Comparison of ENCODE assay signal across 19 cellular contexts in genomic region chr1:94644371-94644770, GRCh38.
DNase-seq lines count a peak whose midpoint lies in the region; ATAC-seq and TF ChIP-seq lines count a peak whose summit lies in the region.
"Had no signal": no experiment of that assay in that cellular context is flagged by ENCODE, and none has a peak within 500 bp of the region (broad histone marks: within the 10 kb centered on the region; RNA-seq: fewer than 3 reads in every experiment).

No MANE protein-coding gene starts in this region.

- no peaks in the 10 kb centered on the region for H3K79me2 ChIP-seq in smooth muscle cell (ENCODE audit: low read depth)

- intact Hi-C loops in mucosa of descending colon (cut with DNase I, micrococcal nuclease), result no loop called here

- no peaks in the 10 kb centered on the region for H3K27me3 ChIP-seq in RWPE2 (ENCODE audit: insufficient read depth, poor library complexity, severe bottlenecking)
- H3K27me3 ChIP-seq in smooth muscle cell (ENCODE audit: low read depth), result no peaks in the 10 kb centered on the region
- H3K27me3 ChIP-seq: BLaER1 had no signal

- peak overlapping the region; percentile 45 for H2AFZ ChIP-seq in smooth muscle cell (ENCODE audit: low read depth)

- H3K9me3 ChIP-seq in RWPE2 (ENCODE audit: severe bottlenecking) (no peaks in the 10 kb centered on the region), mucosa of descending colon (no peaks in the 10 kb centered on the region), smooth muscle cell (replicated peaks; ENCODE audit: low read depth) (no peaks in the 10 kb centered on the region)
- H3K9me3 ChIP-seq: BLaER1 had no signal

- no peak overlapping the region for H3K4me2 ChIP-seq in smooth muscle cell
- H3K4me2 ChIP-seq: BLaER1 had no signal

- no peaks in the 10 kb centered on the region for H4K20me1 ChIP-seq in smooth muscle cell (ENCODE audit: low read depth)
- H4K20me1 ChIP-seq: BLaER1 had no signal

- H3K36me3 ChIP-seq in RWPE2 (ENCODE audit: low read depth) (no peaks in the 10 kb centered on the region), mucosa of descending colon (ENCODE audit: low read depth) (no peaks in the 10 kb centered on the region), smooth muscle cell (ENCODE audit: low read depth) (no peaks in the 10 kb centered on the region)
- H3K36me3 ChIP-seq: BLaER1 had no signal

- peaks cover 5% of the 10 kb centered on the region for H3F3A ChIP-seq in smooth muscle cell (ENCODE audit: low read depth)

- H3K4me3 ChIP-seq in RWPE2 (ENCODE audit: severe bottlenecking) (no peak overlapping the region), mucosa of descending colon (no peak overlapping the region), smooth muscle cell (no peak overlapping the region)
- H3K4me3 ChIP-seq: BLaER1 had no signal

- H3K4me1 ChIP-seq in RWPE2 (ENCODE audit: insufficient read depth, poor library complexity, severe bottlenecking) (peaks cover 53% of the 10 kb centered on the region), mucosa of descending colon (ENCODE audit: low read depth) (no peaks in the 10 kb centered on the region), smooth muscle cell (ENCODE audit: low read depth) (peaks cover 9% of the 10 kb centered on the region)
- H3K4me1 ChIP-seq: BLaER1 had no signal

- no peak for ATAC-seq in RWPE2 (ENCODE audit: low read depth)
- ATAC-seq in mucosa of descending colon, result peak; percentile 40
- no peak for ATAC-seq in HG03039 (IDR thresholded peaks at IDR 0.05; ENCODE audit: unreplicated experiment)
- ATAC-seq: HCT116, HepG2 had no signal

- H3K9ac ChIP-seq in smooth muscle cell (ENCODE audit: low read depth), result no peak overlapping the region
- H3K9ac ChIP-seq: BLaER1 had no signal

- peak overlapping the region; percentile 100 for H3K27ac ChIP-seq in RWPE2 (ENCODE audit: poor library complexity, severe bottlenecking)
- peak overlapping the region; percentile 99 for H3K27ac ChIP-seq in epithelial cell of prostate
- H3K27ac ChIP-seq in smooth muscle cell (ENCODE audit: low read depth), result peak overlapping the region; percentile 6
- H3K27ac ChIP-seq: BLaER1 had no signal

- DNase-seq in RWPE2 (ENCODE audit: low spot score) (no peak), epithelial cell of prostate (ENCODE audit: low read depth, low spot score) (no peak), mucosa of descending colon (no peak), smooth muscle cell (lab: John Stamatoyannopoulos, UW; ENCODE audit: unreplicated experiment) (no peak), NCI-H1436 (lab: John Stamatoyannopoulos, UW) (no peak), cerebellar nuclear complex (lab: John Stamatoyannopoulos, UW) (no peak)
- DNase-seq in effector CD4-positive, alpha-beta T cell, result no peak
- DNase-seq: ACHN; CD4-positive, alpha-beta memory T cell; DMS153; DMS79; GDM1; GOT3; H7; HFFc6 had no signal

- 88% methylated on average over 5 of the region's 5 CpGs for WGBS in smooth muscle cell (ENCODE audit: low lambda C conversion rate)

- no peak for TF ChIP-seq CTCF in RWPE2 (IDR thresholded peaks at IDR 0.05; ENCODE audit: poor library complexity, severe bottlenecking)
- TF ChIP-seq CTCF in mucosa of descending colon (IDR thresholded peaks at IDR 0.05), result no peak
- no peak for TF ChIP-seq CTCF in smooth muscle cell (IDR thresholded peaks at IDR 0.05; ENCODE audit: borderline replicate concordance, insufficient read depth, poor library complexity, severe bottlenecking)

Comparison
In these comparisons a context has a peak if more than half of its experiments do, and no peak if none do; other contexts are left out.
1. H3K27ac ChIP-seq: peak in every context shown above with its lines; median percentile 100 in RWPE2; 99 in epithelial cell of prostate; 6 in smooth muscle cell.